In the genomic region with DNA sequence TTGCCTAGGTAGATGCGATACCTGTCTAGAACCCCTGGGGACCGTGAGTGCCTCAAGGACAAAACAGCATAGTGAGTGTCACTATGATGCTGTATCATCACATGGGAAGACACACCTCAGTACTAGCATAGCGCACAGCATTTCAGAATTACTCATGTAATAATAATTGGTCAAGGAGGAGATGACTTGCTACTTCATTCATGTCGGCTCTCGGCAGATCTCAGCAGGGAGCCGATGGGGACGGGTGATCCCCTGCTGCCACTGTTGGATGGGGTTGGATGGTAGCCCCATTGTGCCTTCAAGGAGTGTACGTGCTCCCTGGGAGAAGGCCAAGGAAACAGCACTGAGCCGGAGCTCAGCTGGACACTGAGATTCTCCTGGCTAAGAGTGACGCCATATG, we compare ENCODE assay signal across 22 cellular contexts.
"Had no signal": no experiment of that assay in that cellular context is flagged by ENCODE, and none has a peak within 500 bp of the region (broad histone marks: within the 10 kb centered on the region; RNA-seq: fewer than 3 reads in every experiment).

No MANE protein-coding gene starts in this region.

- ATAC-seq: activated T-cell treated with anti-CD3 and anti-CD28 coated beads, Interleukin-2, amount 50 U/mL, for 72 hours; left colon; lower lobe of right lung; natural killer cell; right lobe of liver; stimulated activated effector memory CD8-positive, alpha-beta T cell treated with anti-CD3 and anti-CD28 coated beads, Interleukin-12 subunit alpha, Interleukin-12 subunit beta, amount 100 ng/mL, for 72 hours had no signal

- DNase-seq: activated CD4-positive, alpha-beta T cell treated with anti-CD3 and anti-CD28 coated beads, Interleukin-2, amount 50 U/mL, for 4 hours; activated effector memory CD4-positive, alpha-beta T cell treated with anti-CD3 and anti-CD28 coated beads, Interleukin-2, amount 50 U/mL, for 16 hours; activated T-cell treated with anti-CD3 and anti-CD28 coated beads, Interleukin-2, amount 50 U/mL, for 72 hours; erythroblast; foreskin melanocyte; glutamatergic neuron; hypothalamus; islet precursor cell; left colon; lower lobe of right lung; natural killer cell; right lobe of liver; small intestine; stimulated activated CD4-positive, alpha-beta T cell treated with anti-CD3 and anti-CD28 coated beads, Interleukin-4, amount 100 ng/mL, for 1 hour; stomach; trophoblast cell had no signal

- H3K4me3 ChIP-seq: coronary artery, lower lobe of right lung, right lobe of liver, stomach, vagina had no signal

- H3K27ac ChIP-seq: coronary artery, lower lobe of right lung, neutrophil, parathyroid adenoma, right lobe of liver, stomach, vagina had no signal

- H3K27me3 ChIP-seq: neutrophil, right lobe of liver, stomach, vagina had no signal

- FAIRE-seq: endometrium, small intestine had no signal

- H3K4me1 ChIP-seq: lower lobe of right lung, parathyroid adenoma, right lobe of liver, stomach, vagina had no signal

- H3K9me3 ChIP-seq: lower lobe of right lung, neutrophil, vagina had no signal

- H3K36me3 ChIP-seq: lower lobe of right lung, neutrophil, right lobe of liver, stomach, vagina had no signal
